8 cellular contexts compared by ENCODE assay signal in the genomic region with DNA sequence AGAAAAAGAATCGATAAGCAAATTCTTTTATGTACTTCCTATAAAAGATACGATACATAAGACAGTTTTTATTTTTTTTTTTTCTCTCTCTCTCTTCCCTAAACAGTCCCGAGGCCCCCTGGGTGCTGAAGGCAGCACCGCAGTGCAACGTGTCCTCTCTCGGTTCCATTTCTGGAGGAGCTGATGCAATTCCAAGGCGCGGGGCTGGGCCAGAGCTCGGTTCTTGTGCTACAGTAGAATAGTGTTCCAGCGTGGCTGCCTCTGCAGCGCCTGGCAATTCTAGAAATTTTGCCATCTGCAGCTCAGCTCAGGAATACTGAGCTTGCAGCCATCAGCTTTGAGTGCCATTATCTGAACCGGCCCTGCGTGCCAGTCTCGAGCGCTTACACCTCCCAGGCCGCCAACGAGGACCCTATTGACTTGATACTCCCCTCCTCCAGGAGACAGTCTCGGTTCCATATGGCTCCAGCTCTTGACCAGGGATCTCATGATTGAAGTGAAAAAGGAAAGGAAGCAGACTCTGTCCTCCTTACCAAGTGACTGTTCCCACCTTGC. TPM values are rescaled to one million over a fixed set of nuclear protein-coding genes. Genes with fewer than 3 reads are reported as not detected.
DNase-seq lines count a peak whose midpoint lies in the region; ATAC-seq and TF ChIP-seq lines count a peak whose summit lies in the region.

No MANE protein-coding gene starts in this region.

- WGBS in body of pancreas, 2 donors: 13 to 15% methylated on average over 12 to 18 of the region's 18 CpGs

- peak overlapping the region; percentile 25 to 87 (median 81) for H3K27ac ChIP-seq in body of pancreas

- TF ChIP-seq POLR2A in body of pancreas (IDR thresholded peaks at IDR 0.05): peak in 2 of 3 donors; percentile 16 to 36

- H3K4me3 ChIP-seq in body of pancreas (peak overlapping the region; percentile 40 to 80), iPS-15b (ENCODE audit: low read depth, low read length) (peak overlapping the region; percentile 84)

- intact Hi-C loops in body of pancreas (cut with DNase I): no loop called here
- intact Hi-C loops in sciatic nerve (cut with DNase I): no loop called here

- H3K4me1 ChIP-seq in body of pancreas: peaks cover 25% of the 10 kb centered on the region
- H3K4me1 ChIP-seq in iPS-15b (ENCODE audit: control insufficient read depth, insufficient read depth, low read length): peaks cover 6% of the 10 kb centered on the region

- H3K9me3 ChIP-seq in body of pancreas (no peaks in the 10 kb centered on the region), iPS-15b (ENCODE audit: control insufficient read depth, insufficient read depth, low read length) (no peaks in the 10 kb centered on the region)

- TF ChIP-seq CTCF in body of pancreas (IDR thresholded peaks at IDR 0.05): peak in 2 of 7 experiments; percentile 16 to 25

- H3K36me3 ChIP-seq in body of pancreas (replicated peaks in 1 of 2; ENCODE audit: insufficient read depth in 1 of 2, low read depth in 2 of 2) (no peaks in the 10 kb centered on the region), iPS-15b (ENCODE audit: control insufficient read depth, insufficient read depth, low read length) (no peaks in the 10 kb centered on the region)

- H3K9ac ChIP-seq in iPS-15b (ENCODE audit: low read depth, low read length): peak overlapping the region; percentile 62

- H3K27me3 ChIP-seq in body of pancreas (no peaks in the 10 kb centered on the region), iPS-15b (ENCODE audit: control insufficient read depth, insufficient read depth, low read length) (peaks cover 9% of the 10 kb centered on the region)

- DNase-seq in AG20443 (ENCODE audit: low spot score) (peak; percentile 73), NCI-H524 (lab: John Stamatoyannopoulos, UW) (peak; percentile 80 to 81), body of pancreas (peak; percentile 68 to 74 (median 70)), sciatic nerve (ENCODE audit: low spot score) (peak; percentile 73), NCI-H2196 treated with DMSO at 0.1 percent for 48 hours (lab: John Stamatoyannopoulos, UW; ENCODE audit: unreplicated experiment) (no peak), iPS-NIHi7 (ENCODE audit: extremely low spot score) (no peak)

- ATAC-seq in GM19463 (IDR thresholded peaks at IDR 0.05; ENCODE audit: unreplicated experiment) (peak; percentile 25), body of pancreas (peak; percentile 54), sciatic nerve (peak; percentile 85)

RNA-seq across cellular contexts. Expression of gene ALDH1L2, which starts 0.6 kb away (rescaled TPM):
- total RNA-seq in body of pancreas (10 to 100 TPM; 31.1 to 71.2 TPM), sciatic nerve (11.3 TPM)

RNA-seq across cellular contexts. Expression of gene WASHC4, which starts 23.9 kb away (rescaled TPM):
- total RNA-seq in body of pancreas: 10 to 100 TPM; 41.2 to 63.6 TPM
- 78.4 TPM for total RNA-seq in sciatic nerve

Comparison
In these comparisons a context has a peak if more than half of its experiments do, and no peak if none do; other contexts are left out.
1. DNase-seq: peak in AG20443 (single experiment), NCI-H524 (2 of 2), body of pancreas (4 of 4) and sciatic nerve (single experiment); none in NCI-H2196 treated with DMSO at 0.1 percent for 48 hours (single experiment) and iPS-NIHi7 (single experiment).
2. ATAC-seq: peak in every context shown above with its lines; median percentile 85 in sciatic nerve; 54 in body of pancreas; 25 in GM19463.